In genomic region chr16:27503662-27504061, GRCh38 we compare ENCODE assay signal across 23 cellular contexts.
"Had no signal": no experiment of that assay in that cellular context is flagged by ENCODE, and none has a peak within 500 bp of the region (broad histone marks: within the 10 kb centered on the region; RNA-seq: fewer than 3 reads in every experiment).

No MANE protein-coding gene starts in this region.

- ATAC-seq: left lobe of liver; naive thymus-derived CD4-positive, alpha-beta T cell had no signal

- H3K36me3 ChIP-seq: uterus had no signal

- DNase-seq: activated CD4-positive, alpha-beta T cell treated with anti-CD3 and anti-CD28 coated beads for 1 hour; activated CD8-positive, alpha-beta memory T cell treated with anti-CD3 and anti-CD28 coated beads for 24 hours; activated CD8-positive, alpha-beta memory T cell treated with anti-CD3 and anti-CD28 coated beads, Interleukin-2, amount 50 U/mL, for 4 hours; activated naive CD4-positive, alpha-beta T cell; activated naive CD8-positive, alpha-beta T cell treated with anti-CD3 and anti-CD28 coated beads, Interleukin-2, amount 10 ng/mL, durations not matched to agents 7 days and 5 days; activated T-cell treated with anti-CD3 and anti-CD28 coated beads, Interleukin-2, amount 50 U/mL, for 24 hours; amniotic stem cell; cerebellar nuclear complex; kidney; naive thymus-derived CD4-positive, alpha-beta T cell; spleen; stimulated activated CD4-positive, alpha-beta T cell treated with anti-CD3 and anti-CD28 coated beads, Interleukin-4, amount 100 ng/mL, for 1 hour; stimulated activated naive CD4-positive, alpha-beta T cell; testis; trophoblast cell; uterus had no signal

- H3K9me3 ChIP-seq: right atrium auricular region, spleen, testis, uterus had no signal

- H3K4me1 Mint-ChIP-seq: activated naive CD8-positive, alpha-beta T cell treated with anti-CD3 and anti-CD28 coated beads, Interleukin-2, amount 10 ng/mL, durations not matched to agents 7 days and 5 days; naive thymus-derived CD4-positive, alpha-beta T cell; neural progenitor cell had no signal

- H3K4me1 ChIP-seq: neural progenitor cell, spleen, testis, uterus had no signal

- H3K27me3 Mint-ChIP-seq: activated naive CD8-positive, alpha-beta T cell treated with anti-CD3 and anti-CD28 coated beads, Interleukin-2, amount 10 ng/mL, durations not matched to agents 7 days and 5 days; activated T-cell treated with anti-CD3 and anti-CD28 coated beads, Interleukin-2, amount 50 U/mL, for 24 hours; naive thymus-derived CD4-positive, alpha-beta T cell; progenitor cell of endocrine pancreas had no signal

- H3K4me3 Mint-ChIP-seq: activated naive CD8-positive, alpha-beta T cell treated with anti-CD3 and anti-CD28 coated beads, Interleukin-2, amount 10 ng/mL, durations not matched to agents 7 days and 5 days; activated T-cell treated with anti-CD3 and anti-CD28 coated beads, Interleukin-2, amount 50 U/mL, for 24 hours; naive thymus-derived CD4-positive, alpha-beta T cell; neural progenitor cell had no signal

- H3K4me3 ChIP-seq: coronary artery, lung, neural progenitor cell, right atrium auricular region, spleen, testis, uterus had no signal

- H3K9me3 Mint-ChIP-seq: activated naive CD8-positive, alpha-beta T cell treated with anti-CD3 and anti-CD28 coated beads, Interleukin-2, amount 10 ng/mL, durations not matched to agents 7 days and 5 days; activated T-cell treated with anti-CD3 and anti-CD28 coated beads, Interleukin-2, amount 50 U/mL, for 24 hours; activated T-helper 2 cell treated with anti-CD3 and anti-CD28 coated beads, Interferon-gamma antibody, Interleukin-2, Interleukin-4, amounts not matched to agents 10 μg/mL and 5 μg/mL and 100 μg/mL, durations not matched to agents 14 hours and 24 hours and 36 hours; naive thymus-derived CD4-positive, alpha-beta T cell; neural progenitor cell had no signal

- H3K27me3 ChIP-seq: neural progenitor cell, right atrium auricular region, spleen, testis, uterus had no signal

- H3K27ac ChIP-seq: coronary artery, neural progenitor cell, spleen, testis, uterus had no signal

- H3K27ac Mint-ChIP-seq: activated naive CD8-positive, alpha-beta T cell treated with anti-CD3 and anti-CD28 coated beads, Interleukin-2, amount 10 ng/mL, durations not matched to agents 7 days and 5 days; activated T-cell treated with anti-CD3 and anti-CD28 coated beads, Interleukin-2, amount 50 U/mL, for 24 hours; activated T-helper 2 cell treated with anti-CD3 and anti-CD28 coated beads, Interferon-gamma antibody, Interleukin-2, Interleukin-4, amounts not matched to agents 10 μg/mL and 5 μg/mL and 100 μg/mL, durations not matched to agents 14 hours and 24 hours and 36 hours; naive thymus-derived CD4-positive, alpha-beta T cell; neural progenitor cell; progenitor cell of endocrine pancreas had no signal
